ENCODE assay signal across 17 cellular contexts in genomic region chr2:159722580-159722979, GRCh38. TPM values are rescaled to one million over a fixed set of nuclear protein-coding genes. Genes with fewer than 3 reads are reported as not detected.
DNase-seq lines count a peak whose midpoint lies in the region; ATAC-seq, FAIRE-seq and TF ChIP-seq lines count a peak whose summit lies in the region.
"Had no signal": no experiment of that assay in that cellular context is flagged by ENCODE, and none has a peak within 500 bp of the region (broad histone marks: within the 10 kb centered on the region; RNA-seq: fewer than 3 reads in every experiment).

No MANE protein-coding gene starts in this region.

- H3K79me2 ChIP-seq in endothelial cell of umbilical vein (ENCODE audit: control insufficient read depth, insufficient read depth, low read length), result peaks cover 100% of the 10 kb centered on the region

- H3K4me3 ChIP-seq in cardiac muscle cell (no peak overlapping the region), right cardiac atrium (ENCODE audit: low read length) (no peak overlapping the region), endothelial cell of umbilical vein (replicated peaks in 1 of 3; ENCODE audit: insufficient read depth in 1 of 3, low read depth in 1 of 3, low read length in 3 of 3) (no peak overlapping the region)

- peak overlapping the region; percentile 9 for H3K9ac ChIP-seq in endothelial cell of umbilical vein (replicated peaks; ENCODE audit: extremely low read depth, insufficient read depth, low read length)

- POLR2A ChIA-PET in endothelial cell of umbilical vein (lab: Charles Lee), result interaction anchor here (1.9 kb wide), 1 partner anchor 8 kb away, joined by 6 read pairs; no protein-coding TSS in a partner anchor

- peak overlapping the region; percentile 43 for H3K4me2 ChIP-seq in endothelial cell of umbilical vein (ENCODE audit: insufficient read depth, low read length)

- H3K9me3 ChIP-seq in cardiac muscle cell (ENCODE audit: low read depth), result no peaks in the 10 kb centered on the region
- H3K9me3 ChIP-seq in right cardiac atrium (ENCODE audit: control insufficient read depth, low read length), result no peaks in the 10 kb centered on the region
- no peaks in the 10 kb centered on the region for H3K9me3 ChIP-seq in endothelial cell of umbilical vein (replicated peaks; ENCODE audit: control insufficient read depth, insufficient read depth, low read length)
- H3K9me3 ChIP-seq: Caco-2 had no signal

- 91% methylated on average over 2 of the region's 2 CpGs for WGBS in right cardiac atrium

- H3K27me3 ChIP-seq in cardiac muscle cell, result no peaks in the 10 kb centered on the region
- no peaks in the 10 kb centered on the region for H3K27me3 ChIP-seq in right cardiac atrium (ENCODE audit: control insufficient read depth, insufficient read depth)
- no peaks in the 10 kb centered on the region for H3K27me3 ChIP-seq in endothelial cell of umbilical vein (ENCODE audit: control insufficient read depth in 2 of 2, insufficient read depth in 2 of 2, low read length in 2 of 2)

- BruUV-seq in endothelial cell of umbilical vein (replicated peaks; lab: Mats Ljungman, UMichigan), result no TSS peak

- H3K9me1 ChIP-seq in endothelial cell of umbilical vein (replicated peaks; ENCODE audit: control insufficient read depth, extremely low read depth, insufficient read depth, low read length), result no peaks in the 10 kb centered on the region

- TF ChIP-seq CTCF in cardiac muscle cell (IDR thresholded peaks at IDR 0.05; ENCODE audit: low read depth, low read length) (no peak), endothelial cell of umbilical vein (IDR thresholded peaks at IDR 0.05; ENCODE audit: extremely low read depth in 1 of 2, insufficient read depth in 1 of 2, low read depth in 1 of 2, low read length in 2 of 2) (no peak)

- peaks cover 13% of the 10 kb centered on the region for H3K4me1 ChIP-seq in cardiac muscle cell (ENCODE audit: low read depth)
- peaks cover 3% of the 10 kb centered on the region for H3K4me1 ChIP-seq in right cardiac atrium (ENCODE audit: control insufficient read depth, insufficient read depth, low read length)
- peaks cover 22% of the 10 kb centered on the region for H3K4me1 ChIP-seq in endothelial cell of umbilical vein (ENCODE audit: control insufficient read depth, extremely low read depth, insufficient read depth, low read length)
- H3K4me1 ChIP-seq: Caco-2 had no signal

- no peak overlapping the region for H2AFZ ChIP-seq in endothelial cell of umbilical vein (ENCODE audit: low read depth, low read length)

- dilution Hi-C loops in endothelial cell of umbilical vein (cut with MboI; ENCODE audit: extremely low pct_ligation_motif_present, low sequenced_read_pairs), result loop anchor here (25.0 kb wide), 1 partner anchor 110 kb away; the partner anchor contains the start of gene BAZ2B

- CTCF ChIA-PET in endothelial cell of umbilical vein (lab: Charles Lee), result interaction anchor here (1.0 kb wide), 1 partner anchor 10 kb away, joined by 4 read pairs; the partner anchor contains the start of gene MARCHF7

- no peak for ATAC-seq in right cardiac atrium
- no peak for ATAC-seq in stimulated activated naive CD8-positive, alpha-beta T cell treated with anti-CD3 and anti-CD28 coated beads, Interleukin-15, Interleukin-2, amounts not matched to agents 100 U/mL and 50 U/mL, for 24 hours

- H3K36me3 ChIP-seq in cardiac muscle cell (peaks cover 4% of the 10 kb centered on the region), endothelial cell of umbilical vein (ENCODE audit: control insufficient read depth in 2 of 2, extremely low read depth in 1 of 2, insufficient read depth in 2 of 2, low read length in 2 of 2) (peaks cover 9 to 14% of the 10 kb centered on the region in 2 experiments)

- H4K20me1 ChIP-seq in endothelial cell of umbilical vein (replicated peaks; ENCODE audit: control insufficient read depth, extremely low read depth, insufficient read depth, low read length), result peaks cover 29% of the 10 kb centered on the region

- DNase-seq in cardiac muscle cell (ENCODE audit: low read depth in 1 of 2, low spot score in 1 of 2) (no peak), right cardiac atrium (no peak), H54 (ENCODE audit: insufficient read length, low spot score) (no peak), endothelial cell of umbilical vein (ENCODE audit: low read depth, low spot score) (no peak), putamen (ENCODE audit: low spot score) (peak; percentile 63), glomerular visceral epithelial cell (ENCODE audit: extremely low spot score) (no peak), NCI-H345 treated with DMSO at 0.1 percent for 48 hours (lab: John Stamatoyannopoulos, UW; ENCODE audit: unreplicated experiment) (no peak)
- no peak for DNase-seq in stimulated activated naive CD8-positive, alpha-beta T cell treated with anti-CD3 and anti-CD28 coated beads, Interleukin-15, Interleukin-2, amounts not matched to agents 100 U/mL and 50 U/mL, for 24 hours
- DNase-seq: C1 segment of cervical spinal cord, Caco-2, DMS153, NCI-H1417, NCI-H187 treated with DMSO at 0.1 percent for 48 hours, NCI-H446, RPMI8226, SIG-M5 had no signal

- peak overlapping the region; percentile 42 for H3K27ac ChIP-seq in cardiac muscle cell
- no peak overlapping the region for H3K27ac ChIP-seq in right cardiac atrium (ENCODE audit: low read length)
- H3K27ac ChIP-seq in endothelial cell of umbilical vein (ENCODE audit: insufficient read depth, low read depth, low read length), result no peak overlapping the region

- TF ChIP-seq POLR2A in H54 (IDR thresholded peaks at IDR 0.05; ENCODE audit: low read depth, low read length) (no peak), endothelial cell of umbilical vein (IDR thresholded peaks at IDR 0.05; ENCODE audit: low read depth, low read length) (no peak)

- FAIRE-seq in H54 (lab: Jason Lieb, UNC) (peak; percentile 81), endothelial cell of umbilical vein (lab: Jason Lieb, UNC) (no peak)
- FAIRE-seq: H1 had no signal

- intact Hi-C loops in right cardiac atrium (cut with DNase I), result no loop called here
- intact Hi-C loops in endothelial cell of umbilical vein (cut with micrococcal nuclease), result loop anchor here (1.0 kb wide), 1 partner anchor 8 kb away; no protein-coding TSS in a partner anchor

TF ChIP-seq in endothelial cell of umbilical vein, 7 proteins besides CTCF, POLR2A, EP300 and RAD21:
- TF ChIP-seq MYC (IDR thresholded peaks at IDR 0.05; ENCODE audit: low read depth, low read length) (no peak), EZH2 (IDR thresholded peaks at IDR 0.05; ENCODE audit: borderline replicate concordance, low read depth, low read length, severe bottlenecking) (no peak), MAX (IDR thresholded peaks at IDR 0.05; ENCODE audit: insufficient read depth, insufficient read length) (no peak), JUN (IDR thresholded peaks at IDR 0.05; ENCODE audit: borderline replicate concordance, insufficient read depth, insufficient read length, low read depth) (no peak), POLR2AphosphoS5 (IDR thresholded peaks at IDR 0.05; ENCODE audit: insufficient read depth, low read depth, low read length) (no peak), GATA2 (IDR thresholded peaks at IDR 0.05; ENCODE audit: insufficient read depth, insufficient read length, low read depth, low read length) (no peak), FOS (IDR thresholded peaks at IDR 0.05; ENCODE audit: borderline replicate concordance, insufficient read depth, low read length) (no peak)

RNA-seq across cellular contexts. Expression of gene MARCHF7, which starts 10.3 kb away (rescaled TPM):
- total RNA-seq in cardiac muscle cell, result 112 and 155 TPM in 2 replicates
- 118 and 196 TPM in 2 replicates for polyA plus RNA-seq in cardiac muscle cell
- 10 to 100 TPM; 70.0 to 85.4 (median 74.9) TPM for total RNA-seq in right cardiac atrium
- polyA plus RNA-seq in right cardiac atrium, result 33.6 TPM
- total RNA-seq in endothelial cell of umbilical vein, result 82.0 and 93.9 TPM in 2 replicates
- 15.3 and 21.2 TPM in 2 replicates for polyA plus RNA-seq in endothelial cell of umbilical vein
- 30.6 and 34.0 TPM in 2 replicates for polyA plus RNA-seq in endothelial cell of umbilical vein (2011; cell fraction: cytosol; rRNA removed)
- 58.5 and 66.8 TPM in 2 replicates for polyA plus RNA-seq in endothelial cell of umbilical vein (2011; cell fraction: nucleus; rRNA removed)
- 85.2 and 99.4 TPM in 2 replicates for polyA plus RNA-seq in endothelial cell of umbilical vein (2012)
- polyA minus RNA-seq in endothelial cell of umbilical vein, result 40.9 and 45.4 TPM in 2 replicates
- 16.8 TPM for polyA minus RNA-seq in endothelial cell of umbilical vein (2011; cell fraction: cytosol; rRNA and poly(A)+ RNA removed)
- 71.7 and 109 TPM in 2 replicates for polyA minus RNA-seq in endothelial cell of umbilical vein (2011; cell fraction: nucleus; rRNA and poly(A)+ RNA removed)
